Comparison of ENCODE assay signal across 21 cellular contexts in genomic region chr2:173759959-173760358, GRCh38.
"Had no signal": no experiment of that assay in that cellular context is flagged by ENCODE, and none has a peak within 500 bp of the region (broad histone marks: within the 10 kb centered on the region; RNA-seq: fewer than 3 reads in every experiment).

No MANE protein-coding gene starts in this region.

- H3K27me3 ChIP-seq: heart left ventricle, left lung, right atrium auricular region, sigmoid colon, testis had no signal

- H3K9me3 ChIP-seq: heart left ventricle, left lung, lower lobe of right lung, neutrophil, right atrium auricular region, sigmoid colon, testis had no signal

- H3K4me1 Mint-ChIP-seq: memory B cell; naive B cell; stimulated activated naive CD8-positive, alpha-beta T cell treated with anti-CD3 and anti-CD28 coated beads, Interleukin-15, amount 100 ng/mL, for 72 hours had no signal

- H3K27ac ChIP-seq: dorsolateral prefrontal cortex, heart left ventricle, left lung, lower lobe of right lung, neutrophil, right atrium auricular region, sigmoid colon, skin epidermis, testis had no signal

- H3K9me3 Mint-ChIP-seq: memory B cell; naive B cell; nephron; stimulated activated naive B cell treated with anti-CD40 and anti-IgM and Interleukin-4, amounts not matched to agents 10 μg/mL and 1 μg/mL and 100 μg/mL, for 72 hours; stimulated activated naive CD8-positive, alpha-beta T cell treated with anti-CD3 and anti-CD28 coated beads, Interleukin-15, amount 100 ng/mL, for 72 hours had no signal

- H3K36me3 Mint-ChIP-seq: memory B cell; naive B cell; stimulated activated naive B cell treated with anti-CD40 and anti-IgM and Interleukin-4, amounts not matched to agents 10 μg/mL and 1 μg/mL and 100 μg/mL, for 72 hours had no signal

- H3K4me1 ChIP-seq: left lung, lower lobe of right lung, right atrium auricular region, testis had no signal

- ATAC-seq: heart left ventricle; stimulated activated naive B cell treated with anti-CD40 and anti-IgM and Interleukin-4, amounts not matched to agents 10 μg/mL and 1 μg/mL and 100 μg/mL, for 72 hours; stimulated activated naive CD8-positive, alpha-beta T cell treated with anti-CD3 and anti-CD28 coated beads, Interleukin-15, amount 100 ng/mL, for 72 hours had no signal

- H3K4me3 Mint-ChIP-seq: memory B cell; naive B cell; nephron; stimulated activated naive B cell treated with anti-CD40 and anti-IgM and Interleukin-4, amounts not matched to agents 10 μg/mL and 1 μg/mL and 100 μg/mL, for 72 hours; stimulated activated naive CD8-positive, alpha-beta T cell treated with anti-CD3 and anti-CD28 coated beads, Interleukin-15, amount 100 ng/mL, for 72 hours had no signal

- H3K4me3 ChIP-seq: dorsolateral prefrontal cortex, heart left ventricle, left lung, lower lobe of right lung, right atrium auricular region, sigmoid colon, skin epidermis, testis had no signal

- DNase-seq: cortex of kidney; dorsolateral prefrontal cortex; effector CD8-positive, alpha-beta T cell; foreskin melanocyte; heart left ventricle; hippocampal formation; left lung; lower lobe of right lung; naive B cell; sigmoid colon; stimulated activated CD4-positive, alpha-beta T cell treated with anti-CD3 and anti-CD28 coated beads, Interleukin-2, amount 100 ng/mL, for 24 hours; stimulated activated CD4-positive, alpha-beta T cell treated with anti-CD3 and anti-CD28 coated beads, Interleukin-4, amount 100 ng/mL, for 4 hours; stimulated activated naive B cell treated with anti-CD40 and anti-IgM and Interleukin-4, amounts not matched to agents 10 μg/mL and 1 μg/mL and 100 μg/mL, for 72 hours; stimulated activated naive CD8-positive, alpha-beta T cell treated with anti-CD3 and anti-CD28 coated beads, Interleukin-15, amount 100 ng/mL, for 72 hours; testis; trophoblast cell had no signal

- H3K36me3 ChIP-seq: heart left ventricle, left lung, lower lobe of right lung, neutrophil, right atrium auricular region, sigmoid colon had no signal

- H3K27ac Mint-ChIP-seq: memory B cell; nephron; stimulated activated naive B cell treated with anti-CD40 and anti-IgM and Interleukin-4, amounts not matched to agents 10 μg/mL and 1 μg/mL and 100 μg/mL, for 72 hours; stimulated activated naive CD8-positive, alpha-beta T cell treated with anti-CD3 and anti-CD28 coated beads, Interleukin-15, amount 100 ng/mL, for 72 hours had no signal
